ENCODE assay signal across 8 cellular contexts in genomic region chr10:97543025-97543546, GRCh38. TPM values are rescaled to one million over a fixed set of nuclear protein-coding genes. Genes with fewer than 3 reads are reported as not detected.
DNase-seq lines count a peak whose midpoint lies in the region; ATAC-seq, FAIRE-seq and TF ChIP-seq lines count a peak whose summit lies in the region.

No MANE protein-coding gene starts in this region.

- DNase-seq in Calu3 (peak; percentile 80), NOMO-1 (lab: John Stamatoyannopoulos, UW; ENCODE audit: unreplicated experiment in 2 of 2) (peak; percentile 51 to 59), frontal cortex (ENCODE audit: low spot score in 2 of 2) (peak; percentile 68 to 87), osteoblast (ENCODE audit: insufficient read length, low spot score, missing footprints) (peak; percentile 98), type B pancreatic cell (ENCODE audit: extremely low spot score, unreplicated experiment) (no peak)
- peak; percentile 77 to 79 for DNase-seq in activated T-cell treated with anti-CD3 and anti-CD28 coated beads, Interleukin-2, amount 50 U/mL, for 48 hours

- peak overlapping the region; percentile 93 for H3K27ac Mint-ChIP-seq in Calu3 (ENCODE audit: unreplicated experiment)
- H3K27ac Mint-ChIP-seq in type B pancreatic cell, result peak overlapping the region; percentile 90

- H3K27me3 Mint-ChIP-seq in Calu3 (ENCODE audit: unreplicated experiment) (no peaks in the 10 kb centered on the region), type B pancreatic cell (no peaks in the 10 kb centered on the region)

- BruUV-seq in Calu3 (replicated peaks; lab: Mats Ljungman, UMichigan), result no TSS peak

- H3K36me3 ChIP-seq in osteoblast (ENCODE audit: insufficient read depth, low read length), result no peaks in the 10 kb centered on the region

- H3K9me3 Mint-ChIP-seq in Calu3 (ENCODE audit: low read depth, unreplicated experiment) (no peaks in the 10 kb centered on the region), type B pancreatic cell (no peaks in the 10 kb centered on the region)

- H3K27me3 ChIP-seq in osteoblast (ENCODE audit: insufficient read depth, low read length), result no peaks in the 10 kb centered on the region

- H3K4me3 ChIP-seq in osteoblast (ENCODE audit: insufficient read depth, low read length), result peak overlapping the region; percentile 33

- no peak for ATAC-seq in GM18867 (IDR thresholded peaks at IDR 0.05; ENCODE audit: unreplicated experiment)
- no peak for ATAC-seq in HG03442 (IDR thresholded peaks at IDR 0.05; ENCODE audit: unreplicated experiment)

- H3K27ac ChIP-seq in osteoblast (ENCODE audit: low read depth, low read length), result peak overlapping the region; percentile 96

- H3K36me3 Mint-ChIP-seq in Calu3 (ENCODE audit: insufficient read depth, unreplicated experiment), result peaks cover 10% of the 10 kb centered on the region
- no peaks in the 10 kb centered on the region for H3K36me3 Mint-ChIP-seq in type B pancreatic cell

- no peak for FAIRE-seq in frontal cortex (lab: Jason Lieb, UNC)

- no peak overlapping the region for H3K4me3 Mint-ChIP-seq in Calu3 (ENCODE audit: low read depth, unreplicated experiment)
- H3K4me3 Mint-ChIP-seq in type B pancreatic cell, result no peak overlapping the region

- H3K4me1 Mint-ChIP-seq in Calu3 (ENCODE audit: low read depth, unreplicated experiment) (peaks cover 22% of the 10 kb centered on the region), type B pancreatic cell (ENCODE audit: unreplicated experiment) (peaks cover 46% of the 10 kb centered on the region)

- peaks cover 61% of the 10 kb centered on the region for H3K4me1 ChIP-seq in osteoblast (ENCODE audit: insufficient read depth, low read length)

- no peaks in the 10 kb centered on the region for H3K9me3 ChIP-seq in osteoblast (ENCODE audit: low read depth, low read length)

- peak overlapping the region; percentile 77 for H3K4me2 ChIP-seq in osteoblast (ENCODE audit: insufficient read depth, low read length)

- H3K79me2 ChIP-seq in osteoblast (ENCODE audit: insufficient read depth, low read length), result peaks cover 26% of the 10 kb centered on the region

- H2AFZ ChIP-seq in osteoblast (ENCODE audit: low read length), result no peak overlapping the region

- CTCF ChIA-PET in Calu3 (lab: Charles Lee), result interaction anchor here (0.8 kb wide), 1 partner anchor 9 kb away, joined by 4 read pairs; no protein-coding TSS in a partner anchor

- intact Hi-C loops in Calu3 (cut with micrococcal nuclease; ENCODE audit: unreplicated experiment), result no loop called here

- H4K20me1 ChIP-seq in osteoblast (ENCODE audit: insufficient read depth, low read length), result peaks cover 3% of the 10 kb centered on the region

- TF ChIP-seq CTCF in Calu3 (IDR thresholded peaks at IDR 0.05; ENCODE audit: unreplicated experiment) (no peak), osteoblast (IDR thresholded peaks at IDR 0.05; ENCODE audit: extremely low read depth, low read depth, low read length) (no peak), type B pancreatic cell (conservative IDR thresholded peaks at IDR 0.05) (no peak)

RNA-seq across cellular contexts. Expression of gene ANKRD2, which starts 29.5 kb away (rescaled TPM):
- 0.47 and 0.90 TPM in 2 replicates for total RNA-seq in Calu3 (2022)
- total RNA-seq in frontal cortex, result not detected
- total RNA-seq in osteoblast, result 0.29 and 0.72 TPM in 2 replicates
- total RNA-seq in type B pancreatic cell (ENCODE audit: low replicate concordance), result 0.19 TPM in 1 of 2 replicates, not detected in the other

RNA-seq across cellular contexts. Expression of gene HOGA1, which starts 41.1 kb away (rescaled TPM):
- total RNA-seq in Calu3 (2022) (7.8 and 7.9 TPM in 2 replicates), frontal cortex (0.41 TPM), osteoblast (1.4 and 2.7 TPM in 2 replicates), type B pancreatic cell (ENCODE audit: low replicate concordance) (0.57 and 2.1 TPM in 2 replicates)

RNA-seq across cellular contexts. Expression of gene UBTD1, which starts 44.4 kb away (rescaled TPM):
- 8.7 and 9.3 TPM in 2 replicates for total RNA-seq in Calu3 (2022)
- total RNA-seq in frontal cortex, result 1.6 TPM
- 29.0 and 32.7 TPM in 2 replicates for total RNA-seq in osteoblast
- total RNA-seq in type B pancreatic cell (ENCODE audit: low replicate concordance), result 11.6 and 16.1 TPM in 2 replicates

RNA-seq across cellular contexts. Expression of gene MMS19, which starts 44.9 kb away (rescaled TPM):
- total RNA-seq in Calu3 (2022) (39.8 and 46.5 TPM in 2 replicates), frontal cortex (44.0 TPM), osteoblast (60.4 and 63.0 TPM in 2 replicates), type B pancreatic cell (ENCODE audit: low replicate concordance) (85.9 and 94.8 TPM in 2 replicates)

RNA-seq across cellular contexts. Expression of gene C10orf62, which starts 46.4 kb away (rescaled TPM):
- total RNA-seq in Calu3 (2022) (1.5 and 1.7 TPM in 2 replicates), frontal cortex (not detected), osteoblast (0.29 and 0.36 TPM in 2 replicates), type B pancreatic cell (ENCODE audit: low replicate concordance) (0.34 TPM in 1 of 2 replicates, not detected in the other)
